In genomic region chr2:100563407-100564247, GRCh38 we compare ENCODE assay signal across 2 cellular contexts.
TF ChIP-seq lines count a peak whose summit lies in the region.

No MANE protein-coding gene starts in this region.

TF ChIP-seq in K562, 482 proteins besides CTCF, POLR2A, EP300 and RAD21:
- TF ChIP-seq CTCFL (IDR thresholded peaks at IDR 0.05; ENCODE audit: borderline replicate concordance, insufficient read depth, low read depth, low read length, poor library complexity, severe bottlenecking) (peak; percentile 16), ZNF121 (CRISPR knock-in tag; conservative IDR thresholded peaks at IDR 0.05) (peak; percentile 93), L3MBTL2 (IDR thresholded peaks at IDR 0.05) (no peak), SUPT5H (IDR thresholded peaks at IDR 0.05) (0 out of 2 replicates have a peak, but pooled peaks have one; percentile 22), ETV6 (IDR thresholded peaks at IDR 0.05; ENCODE audit: borderline replicate concordance in 1 of 2, low read depth in 2 of 2, low read length in 1 of 2) (no peak), ETV6 (CRISPR knock-in tag; IDR thresholded peaks at IDR 0.05; ENCODE audit: borderline replicate concordance) (no peak), KDM5B (IDR thresholded peaks at IDR 0.05; ENCODE audit: insufficient replicate concordance, low read depth, low read length) (no peak), ZBTB7A (IDR thresholded peaks at IDR 0.05; ENCODE audit: borderline replicate concordance, control insufficient read depth, low read depth, low read length) (peak; percentile 71), ZNF764 (CRISPR knock-in tag; IDR thresholded peaks at IDR 0.05; ENCODE audit: low read depth) (no peak), PHF8 (IDR thresholded peaks at IDR 0.05; ENCODE audit: borderline replicate concordance, low read length) (peak; percentile 74), CHD1 (IDR thresholded peaks at IDR 0.05; ENCODE audit: low read length) (peak; percentile 72), SMARCA4 (IDR thresholded peaks at IDR 0.05) (peak; percentile 49; the same call in 1 of the 2 replicates), EGR1 (conservative IDR thresholded peaks at IDR 0.05) (no peak), ZNF384 (IDR thresholded peaks at IDR 0.05; ENCODE audit: low read depth, low read length) (peak; percentile 73), HDAC6 (IDR thresholded peaks at IDR 0.05; ENCODE audit: low read depth, low read length) (no peak)
- TF ChIP-seq, protein P1, sequence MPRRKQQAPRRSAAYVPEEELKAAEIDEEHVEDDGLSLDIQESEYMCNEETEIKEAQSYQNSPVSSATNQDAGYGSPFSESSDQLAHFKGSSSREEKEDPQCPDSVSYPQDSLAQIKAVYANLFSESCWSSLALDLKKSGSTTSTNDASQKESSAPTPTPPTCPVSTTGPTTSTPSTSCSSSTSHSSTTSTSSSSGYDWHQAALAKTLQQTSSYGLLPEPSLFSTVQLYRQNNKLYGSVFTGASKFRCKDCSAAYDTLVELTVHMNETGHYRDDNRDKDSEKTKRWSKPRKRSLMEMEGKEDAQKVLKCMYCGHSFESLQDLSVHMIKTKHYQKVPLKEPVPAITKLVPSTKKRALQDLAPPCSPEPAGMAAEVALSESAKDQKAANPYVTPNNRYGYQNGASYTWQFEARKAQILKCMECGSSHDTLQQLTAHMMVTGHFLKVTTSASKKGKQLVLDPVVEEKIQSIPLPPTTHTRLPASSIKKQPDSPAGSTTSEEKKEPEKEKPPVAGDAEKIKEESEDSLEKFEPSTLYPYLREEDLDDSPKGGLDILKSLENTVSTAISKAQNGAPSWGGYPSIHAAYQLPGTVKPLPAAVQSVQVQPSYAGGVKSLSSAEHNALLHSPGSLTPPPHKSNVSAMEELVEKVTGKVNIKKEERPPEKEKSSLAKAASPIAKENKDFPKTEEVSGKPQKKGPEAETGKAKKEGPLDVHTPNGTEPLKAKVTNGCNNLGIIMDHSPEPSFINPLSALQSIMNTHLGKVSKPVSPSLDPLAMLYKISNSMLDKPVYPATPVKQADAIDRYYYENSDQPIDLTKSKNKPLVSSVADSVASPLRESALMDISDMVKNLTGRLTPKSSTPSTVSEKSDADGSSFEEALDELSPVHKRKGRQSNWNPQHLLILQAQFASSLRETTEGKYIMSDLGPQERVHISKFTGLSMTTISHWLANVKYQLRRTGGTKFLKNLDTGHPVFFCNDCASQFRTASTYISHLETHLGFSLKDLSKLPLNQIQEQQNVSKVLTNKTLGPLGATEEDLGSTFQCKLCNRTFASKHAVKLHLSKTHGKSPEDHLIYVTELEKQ (CRISPR knock-in tag; IDR thresholded peaks at IDR 0.05): no peak

TF ChIP-seq in HepG2, 621 proteins besides CTCF, POLR2A, EP300 and RAD21 (continues in another document):
- TF ChIP-seq ZBTB4 (CRISPR knock-in tag; IDR thresholded peaks at IDR 0.05; ENCODE audit: borderline replicate concordance) (no peak), NCOR1 (IDR thresholded peaks at IDR 0.05; ENCODE audit: borderline replicate concordance, low read length) (no peak), SRF (IDR thresholded peaks at IDR 0.05; ENCODE audit: low read depth, low read length) (no peak), DPF2 (CRISPR knock-in tag; IDR thresholded peaks at IDR 0.05; ENCODE audit: borderline replicate concordance, low read depth) (no peak), POLR2G (IDR thresholded peaks at IDR 0.05; ENCODE audit: low read depth, low read length) (no peak), ISL2 (CRISPR knock-in tag; IDR thresholded peaks at IDR 0.05) (no peak), ZNF121 (CRISPR knock-in tag; IDR thresholded peaks at IDR 0.05) (peak; percentile 91), ZNF547 (CRISPR knock-in tag; IDR thresholded peaks at IDR 0.05) (no peak), SP2 (CRISPR knock-in tag; IDR thresholded peaks at IDR 0.05) (no peak), ZNF296 (CRISPR knock-in tag; conservative IDR thresholded peaks at IDR 0.05) (no peak), ZNF772 (CRISPR knock-in tag; IDR thresholded peaks at IDR 0.05) (0 out of 2 replicates have a peak, but pooled peaks have one; percentile 20), ZBTB42 (CRISPR knock-in tag; IDR thresholded peaks at IDR 0.05) (0 out of 2 replicates have a peak, but pooled peaks have one; percentile 26), NFKBIZ (CRISPR knock-in tag; IDR thresholded peaks at IDR 0.05) (no peak), RARG (CRISPR knock-in tag; IDR thresholded peaks at IDR 0.05; ENCODE audit: low read depth) (0 out of 2 replicates have a peak, but pooled peaks have one; percentile 2), JARID2 (CRISPR knock-in tag; IDR thresholded peaks at IDR 0.05; ENCODE audit: insufficient replicate concordance) (no peak), ZNF569 (CRISPR knock-in tag; IDR thresholded peaks at IDR 0.05; ENCODE audit: borderline replicate concordance) (no peak), ZNF564 (CRISPR knock-in tag; IDR thresholded peaks at IDR 0.05) (no peak), MAF1 (CRISPR knock-in tag; IDR thresholded peaks at IDR 0.05; ENCODE audit: borderline replicate concordance) (no peak), TBP (CRISPR knock-in tag; IDR thresholded peaks at IDR 0.05) (no peak), ZNF703 (CRISPR knock-in tag; IDR thresholded peaks at IDR 0.05; ENCODE audit: borderline replicate concordance) (no peak), ZNF256 (CRISPR knock-in tag; conservative IDR thresholded peaks at IDR 0.05) (peak; percentile 9; the same call in 1 of the 2 replicates), ONECUT2 (CRISPR knock-in tag; IDR thresholded peaks at IDR 0.05) (no peak), SNAI1 (CRISPR knock-in tag; IDR thresholded peaks at IDR 0.05; ENCODE audit: borderline replicate concordance) (peak; percentile 61; the same call in 1 of the 2 replicates), HMG20B (CRISPR knock-in tag; conservative IDR thresholded peaks at IDR 0.05) (no peak), ZBTB3 (CRISPR knock-in tag; IDR thresholded peaks at IDR 0.05; ENCODE audit: borderline replicate concordance, low read depth) (no peak), KDM5A (IDR thresholded peaks at IDR 0.05; ENCODE audit: borderline replicate concordance, low read length) (peak; percentile 79; the same call in 1 of the 2 replicates), EZH2 (conservative IDR thresholded peaks at IDR 0.05; ENCODE audit: low read depth, low read length) (no peak), ZMAT3 (CRISPR knock-in tag; conservative IDR thresholded peaks at IDR 0.05) (no peak), MED13 (CRISPR knock-in tag; IDR thresholded peaks at IDR 0.05) (0 out of 2 replicates have a peak, but pooled peaks have one; percentile 38), ZNF740 (CRISPR knock-in tag; IDR thresholded peaks at IDR 0.05) (no peak), HMGXB3 (CRISPR knock-in tag; IDR thresholded peaks at IDR 0.05; ENCODE audit: borderline replicate concordance) (no peak), GFI1 (CRISPR knock-in tag; IDR thresholded peaks at IDR 0.05; ENCODE audit: borderline replicate concordance) (no peak), KLF13 (CRISPR knock-in tag; IDR thresholded peaks at IDR 0.05) (no peak)
- TF ChIP-seq, protein P2, sequence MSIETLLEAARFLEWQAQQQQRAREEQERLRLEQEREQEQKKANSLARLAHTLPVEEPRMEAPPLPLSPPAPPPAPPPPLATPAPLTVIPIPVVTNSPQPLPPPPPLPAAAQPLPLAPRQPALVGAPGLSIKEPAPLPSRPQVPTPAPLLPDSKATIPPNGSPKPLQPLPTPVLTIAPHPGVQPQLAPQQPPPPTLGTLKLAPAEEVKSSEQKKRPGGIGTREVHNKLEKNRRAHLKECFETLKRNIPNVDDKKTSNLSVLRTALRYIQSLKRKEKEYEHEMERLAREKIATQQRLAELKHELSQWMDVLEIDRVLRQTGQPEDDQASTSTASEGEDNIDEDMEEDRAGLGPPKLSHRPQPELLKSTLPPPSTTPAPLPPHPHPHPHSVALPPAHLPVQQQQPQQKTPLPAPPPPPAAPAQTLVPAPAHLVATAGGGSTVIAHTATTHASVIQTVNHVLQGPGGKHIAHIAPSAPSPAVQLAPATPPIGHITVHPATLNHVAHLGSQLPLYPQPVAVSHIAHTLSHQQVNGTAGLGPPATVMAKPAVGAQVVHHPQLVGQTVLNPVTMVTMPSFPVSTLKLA (IDR thresholded peaks at IDR 0.05): no peak
- TF ChIP-seq, protein P3, sequence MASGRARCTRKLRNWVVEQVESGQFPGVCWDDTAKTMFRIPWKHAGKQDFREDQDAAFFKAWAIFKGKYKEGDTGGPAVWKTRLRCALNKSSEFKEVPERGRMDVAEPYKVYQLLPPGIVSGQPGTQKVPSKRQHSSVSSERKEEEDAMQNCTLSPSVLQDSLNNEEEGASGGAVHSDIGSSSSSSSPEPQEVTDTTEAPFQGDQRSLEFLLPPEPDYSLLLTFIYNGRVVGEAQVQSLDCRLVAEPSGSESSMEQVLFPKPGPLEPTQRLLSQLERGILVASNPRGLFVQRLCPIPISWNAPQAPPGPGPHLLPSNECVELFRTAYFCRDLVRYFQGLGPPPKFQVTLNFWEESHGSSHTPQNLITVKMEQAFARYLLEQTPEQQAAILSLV (CRISPR knock-in tag; IDR thresholded peaks at IDR 0.05; ENCODE audit: borderline replicate concordance): 0 out of 2 replicates have a peak, but pooled peaks have one; percentile 16
- TF ChIP-seq, protein P4, sequence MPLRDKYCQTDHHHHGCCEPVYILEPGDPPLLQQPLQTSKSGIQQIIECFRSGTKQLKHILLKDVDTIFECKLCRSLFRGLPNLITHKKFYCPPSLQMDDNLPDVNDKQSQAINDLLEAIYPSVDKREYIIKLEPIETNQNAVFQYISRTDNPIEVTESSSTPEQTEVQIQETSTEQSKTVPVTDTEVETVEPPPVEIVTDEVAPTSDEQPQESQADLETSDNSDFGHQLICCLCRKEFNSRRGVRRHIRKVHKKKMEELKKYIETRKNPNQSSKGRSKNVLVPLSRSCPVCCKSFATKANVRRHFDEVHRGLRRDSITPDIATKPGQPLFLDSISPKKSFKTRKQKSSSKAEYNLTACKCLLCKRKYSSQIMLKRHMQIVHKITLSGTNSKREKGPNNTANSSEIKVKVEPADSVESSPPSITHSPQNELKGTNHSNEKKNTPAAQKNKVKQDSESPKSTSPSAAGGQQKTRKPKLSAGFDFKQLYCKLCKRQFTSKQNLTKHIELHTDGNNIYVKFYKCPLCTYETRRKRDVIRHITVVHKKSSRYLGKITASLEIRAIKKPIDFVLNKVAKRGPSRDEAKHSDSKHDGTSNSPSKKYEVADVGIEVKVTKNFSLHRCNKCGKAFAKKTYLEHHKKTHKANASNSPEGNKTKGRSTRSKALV (CRISPR knock-in tag; IDR thresholded peaks at IDR 0.05): no peak
- TF ChIP-seq, protein P5, sequence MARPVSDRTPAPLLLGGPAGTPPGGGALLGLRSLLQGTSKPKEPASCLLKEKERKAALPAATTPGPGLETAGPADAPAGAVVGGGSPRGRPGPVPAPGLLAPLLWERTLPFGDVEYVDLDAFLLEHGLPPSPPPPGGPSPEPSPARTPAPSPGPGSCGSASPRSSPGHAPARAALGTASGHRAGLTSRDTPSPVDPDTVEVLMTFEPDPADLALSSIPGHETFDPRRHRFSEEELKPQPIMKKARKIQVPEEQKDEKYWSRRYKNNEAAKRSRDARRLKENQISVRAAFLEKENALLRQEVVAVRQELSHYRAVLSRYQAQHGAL (CRISPR knock-in tag; IDR thresholded peaks at IDR 0.05; ENCODE audit: not compliant biosample characterization): no peak
